Comparison of ENCODE assay signal across 20 cellular contexts in genomic region chr3:112384769-112385168, GRCh38. TPM values are rescaled to one million over a fixed set of nuclear protein-coding genes. Genes with fewer than 3 reads are reported as not detected.
A peak's percentile ranks its signal among the peaks of the same experiment; 100 is the strongest.
DNase-seq lines count a peak whose midpoint lies in the region; ATAC-seq, FAIRE-seq and TF ChIP-seq lines count a peak whose summit lies in the region.
"Had no signal": no experiment of that assay in that cellular context is flagged by ENCODE, and none has a peak within 500 bp of the region (broad histone marks: within the 10 kb centered on the region; RNA-seq: fewer than 3 reads in every experiment).

No MANE protein-coding gene starts in this region.

- no peak overlapping the region for H4K91ac ChIP-seq in H1 (replicated peaks; ENCODE audit: insufficient read length, low read length)

- no peaks in the 10 kb centered on the region for H3K27me3 Mint-ChIP-seq in activated T-helper 1 cell treated with anti-CD3 and anti-CD28 coated beads, Interleukin-12 subunit alpha, Interleukin-12 subunit beta, Interleukin-2, Interleukin-4 antibody, amounts not matched to agents 30 ng/mL and 10 ng/mL and 1 ng/mL, durations not matched to agents 14 hours and 24 hours and 36 hours (ENCODE audit: insufficient read depth)
- H3K27me3 Mint-ChIP-seq in CD8-positive, alpha-beta memory T cell = peaks cover 0 to 3% of the 10 kb centered on the region in 2 donors
- H3K27me3 Mint-ChIP-seq: B cell; CD4-positive, alpha-beta T cell had no signal

- H3K4me2 ChIP-seq in H1 (ENCODE audit: insufficient read depth in 1 of 2, low read depth in 2 of 2, low read length in 2 of 2) (no peak overlapping the region), smooth muscle cell (no peak overlapping the region)

- H3K9ac ChIP-seq in H1 (replicated peaks in 1 of 4; ENCODE audit: extremely low read depth in 1 of 4, low read depth in 3 of 4, low read length in 3 of 4) (no peak overlapping the region), smooth muscle cell (ENCODE audit: low read depth) (no peak overlapping the region), kidney (ENCODE audit: low read length in 2 of 2) (no peak overlapping the region)

- TF ChIP-seq RAD21 in H1 (IDR thresholded peaks at IDR 0.05 in 1 of 2, conservative IDR thresholded peaks at IDR 0.05 in 1 of 2; ENCODE audit: low read depth in 2 of 2, low read length in 2 of 2) = no peak

- no peak overlapping the region for H4K8ac ChIP-seq in H1 (ENCODE audit: extremely low read depth, insufficient read depth, low read length)

- no peak for DNase-seq in activated naive CD4-positive, alpha-beta T cell treated with anti-CD3 and anti-CD28 coated beads, Interleukin-2, amount 50 U/mL, for 72 hours (ENCODE audit: low spot score in 2 of 2)
- DNase-seq in activated naive CD4-positive, alpha-beta T cell treated with anti-CD3 and anti-CD28 coated beads, Interleukin-2, amount 50 U/mL, for 16 hours = no peak
- DNase-seq in activated T-helper 1 cell treated with anti-CD3 and anti-CD28 coated beads, Interleukin-12 subunit alpha, Interleukin-12 subunit beta, Interleukin-2, Interleukin-4 antibody, amounts not matched to agents 30 ng/mL and 10 ng/mL and 1 ng/mL, durations not matched to agents 14 hours and 24 hours and 36 hours (ENCODE audit: low spot score) = no peak
- no peak for DNase-seq in H1 (ENCODE audit: low read depth in 1 of 2, low spot score in 2 of 2)
- no peak for DNase-seq in smooth muscle cell (lab: John Stamatoyannopoulos, UW; ENCODE audit: unreplicated experiment)
- no peak for DNase-seq in CD8-positive, alpha-beta memory T cell
- no peak for DNase-seq in kidney
- DNase-seq in NCI-H1105 (lab: John Stamatoyannopoulos, UW) = no peak
- DNase-seq: Calu3; CD4-positive, alpha-beta T cell; DMS79; NCI-H187; NCI-H226; NCI-H524 treated with DMSO at 0.1 percent for 48 hours; SHP77 had no signal

- H3K4me1 Mint-ChIP-seq in activated T-helper 1 cell treated with anti-CD3 and anti-CD28 coated beads, Interleukin-12 subunit alpha, Interleukin-12 subunit beta, Interleukin-2, Interleukin-4 antibody, amounts not matched to agents 30 ng/mL and 10 ng/mL and 1 ng/mL, durations not matched to agents 14 hours and 24 hours and 36 hours (ENCODE audit: low read depth) = peaks cover 42% of the 10 kb centered on the region
- H3K4me1 Mint-ChIP-seq in CD8-positive, alpha-beta memory T cell = peaks cover 0 to 3% (median 0%) of the 10 kb centered on the region in 3 donors

- no peaks in the 10 kb centered on the region for H4K20me1 ChIP-seq in H1 (replicated peaks in 1 of 2; ENCODE audit: control insufficient read depth in 1 of 2, insufficient read depth in 2 of 2, low read length in 2 of 2)
- no peaks in the 10 kb centered on the region for H4K20me1 ChIP-seq in smooth muscle cell (ENCODE audit: low read depth)

- TF ChIP-seq POLR2A in H1 (IDR thresholded peaks at IDR 0.05; ENCODE audit: control extremely low read depth in 1 of 2, low read depth in 2 of 2, low read length in 2 of 2) = no peak

- H3K23ac ChIP-seq in H1 (ENCODE audit: insufficient read length) = no peak overlapping the region

- no peak overlapping the region for H3K56ac ChIP-seq in H1 (replicated peaks; ENCODE audit: insufficient read length, low read depth, low read length)

- no peak overlapping the region for H2BK120ac ChIP-seq in H1 (replicated peaks; ENCODE audit: low read depth, low read length)

- H3K79me2 ChIP-seq in H1 (ENCODE audit: control insufficient read depth in 1 of 2, insufficient read depth in 2 of 2, low read length in 2 of 2) (no peaks in the 10 kb centered on the region), smooth muscle cell (ENCODE audit: low read depth) (no peaks in the 10 kb centered on the region)

- H2AFZ ChIP-seq in H1 (ENCODE audit: low read length) = peak overlapping the region; percentile 49; the same call in 1 of the 2 replicates
- H2AFZ ChIP-seq in smooth muscle cell (ENCODE audit: low read depth) = peak overlapping the region; percentile 31

- CTCF ChIA-PET in H1 (lab: Charles Lee; ENCODE audit: partially characterized antibody) = interaction anchor here (0.6 to 1.1 kb wide), 2 partner anchors 10 to 488 kb away, joined by 4 read pairs; no protein-coding TSS in a partner anchor
- CTCF ChIA-PET in CD8-positive, alpha-beta memory T cell (lab: Charles Lee) = no interaction called here

- H2BK12ac ChIP-seq in H1 (ENCODE audit: low read depth, low read length) = 0 out of 2 replicates have a peak overlapping the region, but pooled peaks have one; percentile 18

- intact Hi-C loops in activated T-helper 1 cell treated with anti-CD3 and anti-CD28 coated beads, Interleukin-12 subunit alpha, Interleukin-12 subunit beta, Interleukin-2, Interleukin-4 antibody, amounts not matched to agents 30 ng/mL and 10 ng/mL and 1 ng/mL, durations not matched to agents 14 hours and 24 hours and 36 hours (cut with micrococcal nuclease) = loop anchor here (1.0 to 10.0 kb wide), 3 partner anchors 18 to 290 kb away; no protein-coding TSS in a partner anchor
- intact Hi-C loops in kidney (cut with DNase I) = no loop called here

- H2BK15ac ChIP-seq in H1 (ENCODE audit: low read length) = peak overlapping the region; percentile 61; the same call in 1 of the 2 replicates

- POLR2A ChIA-PET in H1 (lab: Charles Lee; ENCODE audit: partially characterized antibody) = no interaction called here
- POLR2A ChIA-PET in CD8-positive, alpha-beta memory T cell (lab: Charles Lee) = no interaction called here

- H3K27me3 ChIP-seq in H1 (replicated peaks in 1 of 4; ENCODE audit: control insufficient read depth in 3 of 4, extremely low read depth in 1 of 4, insufficient read depth in 3 of 4, low read length in 3 of 4) = no peaks in the 10 kb centered on the region
- no peaks in the 10 kb centered on the region for H3K27me3 ChIP-seq in smooth muscle cell (ENCODE audit: low read depth)
- no peaks in the 10 kb centered on the region for H3K27me3 ChIP-seq in CD8-positive, alpha-beta memory T cell (ENCODE audit: insufficient read depth, low read length, poor library complexity, severe bottlenecking)

- no peak overlapping the region for H3K27ac Mint-ChIP-seq in activated naive CD4-positive, alpha-beta T cell treated with anti-CD3 and anti-CD28 coated beads, Interleukin-2, amount 50 U/mL, for 72 hours
- peak overlapping the region; percentile 11 for H3K27ac Mint-ChIP-seq in activated T-helper 1 cell treated with anti-CD3 and anti-CD28 coated beads, Interleukin-12 subunit alpha, Interleukin-12 subunit beta, Interleukin-2, Interleukin-4 antibody, amounts not matched to agents 30 ng/mL and 10 ng/mL and 1 ng/mL, durations not matched to agents 14 hours and 24 hours and 36 hours
- no peak overlapping the region for H3K27ac Mint-ChIP-seq in CD8-positive, alpha-beta memory T cell
- H3K27ac Mint-ChIP-seq: B cell; CD4-positive, alpha-beta T cell had no signal

- no peak overlapping the region for H3K4ac ChIP-seq in H1 (replicated peaks; ENCODE audit: insufficient read length, low read depth, low read length)

- H3K4me3 ChIP-seq in H1 (ENCODE audit: extremely low read depth in 1 of 4, insufficient read depth in 2 of 4, low read depth in 3 of 4, low read length in 4 of 4) = no peak overlapping the region
- H3K4me3 ChIP-seq in smooth muscle cell = no peak overlapping the region
- no peak overlapping the region for H3K4me3 ChIP-seq in CD8-positive, alpha-beta memory T cell (ENCODE audit: low read length)
- no peak overlapping the region for H3K4me3 ChIP-seq in kidney (ENCODE audit: low read length in 2 of 2)
- H3K4me3 ChIP-seq: HAP-1 had no signal

- H3K4me1 ChIP-seq in H1 (replicated peaks in 1 of 4; ENCODE audit: control insufficient read depth in 3 of 4, insufficient read depth in 4 of 4, low read length in 3 of 4) = peaks cover 0 to 5% (median 0%) of the 10 kb centered on the region in 4 experiments; a peak in 3 of 7 replicates
- H3K4me1 ChIP-seq in smooth muscle cell (ENCODE audit: low read depth) = no peaks in the 10 kb centered on the region
- H3K4me1 ChIP-seq in CD8-positive, alpha-beta memory T cell (ENCODE audit: insufficient read depth, low read length) = no peaks in the 10 kb centered on the region
- no peaks in the 10 kb centered on the region for H3K4me1 ChIP-seq in kidney (ENCODE audit: control insufficient read depth in 1 of 2, insufficient read depth in 1 of 2, low read depth in 1 of 2, low read length in 2 of 2)
- H3K4me1 ChIP-seq: HAP-1 had no signal

- H3K36me3 Mint-ChIP-seq in activated naive CD4-positive, alpha-beta T cell treated with anti-CD3 and anti-CD28 coated beads, Interleukin-2, amount 50 U/mL, for 72 hours = peaks cover 0 to 7% of the 10 kb centered on the region in 2 donors
- peaks cover 3% of the 10 kb centered on the region for H3K36me3 Mint-ChIP-seq in activated T-helper 1 cell treated with anti-CD3 and anti-CD28 coated beads, Interleukin-12 subunit alpha, Interleukin-12 subunit beta, Interleukin-2, Interleukin-4 antibody, amounts not matched to agents 30 ng/mL and 10 ng/mL and 1 ng/mL, durations not matched to agents 14 hours and 24 hours and 36 hours (ENCODE audit: low read depth)
- peaks cover 0 to 6% (median 2%) of the 10 kb centered on the region in 3 donors for H3K36me3 Mint-ChIP-seq in CD8-positive, alpha-beta memory T cell

- H3K27ac ChIP-seq in H1 (ENCODE audit: low read depth, low read length) = no peak overlapping the region
- H3K27ac ChIP-seq in smooth muscle cell (ENCODE audit: low read depth) = no peak overlapping the region
- no peak overlapping the region for H3K27ac ChIP-seq in CD8-positive, alpha-beta memory T cell (ENCODE audit: low read depth, low read length)
- H3K27ac ChIP-seq in kidney (ENCODE audit: low read depth in 2 of 2, low read length in 2 of 2) = no peak overlapping the region
- H3K27ac ChIP-seq: HL-60 had no signal

- no peaks in the 10 kb centered on the region for H3K23me2 ChIP-seq in H1 (ENCODE audit: low read depth, low read length)

- H3K9me3 Mint-ChIP-seq in activated naive CD4-positive, alpha-beta T cell treated with anti-CD3 and anti-CD28 coated beads, Interleukin-2, amount 50 U/mL, for 72 hours = peaks cover 0 to 6% of the 10 kb centered on the region in 2 donors
- H3K9me3 Mint-ChIP-seq in activated T-helper 1 cell treated with anti-CD3 and anti-CD28 coated beads, Interleukin-12 subunit alpha, Interleukin-12 subunit beta, Interleukin-2, Interleukin-4 antibody, amounts not matched to agents 30 ng/mL and 10 ng/mL and 1 ng/mL, durations not matched to agents 14 hours and 24 hours and 36 hours = peaks cover 4% of the 10 kb centered on the region
- H3K9me3 Mint-ChIP-seq in CD8-positive, alpha-beta memory T cell = peaks cover 0 to 2% (median 0%) of the 10 kb centered on the region in 5 donors

- no peak overlapping the region for H3K18ac ChIP-seq in H1 (ENCODE audit: extremely low read depth, low read length)

- H3K9me3 ChIP-seq in H1 (ENCODE audit: insufficient read depth in 2 of 2, low read depth in 1 of 2, low read length in 1 of 2) = no peaks in the 10 kb centered on the region
- H3K9me3 ChIP-seq in smooth muscle cell (replicated peaks; ENCODE audit: low read depth) = no peaks in the 10 kb centered on the region
- no peaks in the 10 kb centered on the region for H3K9me3 ChIP-seq in CD8-positive, alpha-beta memory T cell (ENCODE audit: low read length)
- no peaks in the 10 kb centered on the region for H3K9me3 ChIP-seq in kidney (ENCODE audit: control insufficient read depth in 1 of 2, low read length in 2 of 2)
- H3K9me3 ChIP-seq: HAP-1 had no signal

- no peak for TF ChIP-seq CTCF in H1 (IDR thresholded peaks at IDR 0.05; ENCODE audit: control extremely low read depth in 1 of 3, insufficient read depth in 1 of 3, low read depth in 1 of 3, low read length in 3 of 3)
- TF ChIP-seq CTCF in smooth muscle cell (IDR thresholded peaks at IDR 0.05; ENCODE audit: borderline replicate concordance, insufficient read depth, poor library complexity, severe bottlenecking) = no peak
- no peak for TF ChIP-seq CTCF in kidney (IDR thresholded peaks at IDR 0.05; ENCODE audit: borderline replicate concordance, extremely low read depth, insufficient read depth)

- no peak overlapping the region for H3K14ac ChIP-seq in H1 (ENCODE audit: insufficient read length)

- ATAC-seq in activated naive CD4-positive, alpha-beta T cell treated with anti-CD3 and anti-CD28 coated beads, Interleukin-2, amount 50 U/mL, for 72 hours = peak; percentile 67 to 70

- no peak for FAIRE-seq in H1 (lab: Jason Lieb, UNC)
- FAIRE-seq in kidney (lab: Jason Lieb, UNC) = no peak
- FAIRE-seq: HTR-8/SVneo, RCC 7860 had no signal

- H3K79me1 ChIP-seq in H1 (ENCODE audit: low read depth, low read length) = no peaks in the 10 kb centered on the region

- H3K36me3 ChIP-seq in H1 (ENCODE audit: control insufficient read depth in 2 of 4, insufficient read depth in 4 of 4, low read length in 3 of 4) (no peaks in the 10 kb centered on the region), smooth muscle cell (ENCODE audit: low read depth) (no peaks in the 10 kb centered on the region), kidney (ENCODE audit: control insufficient read depth in 1 of 2, insufficient read depth in 2 of 2, low read length in 2 of 2) (no peaks in the 10 kb centered on the region)
- no peaks in the 10 kb centered on the region for H3K36me3 ChIP-seq in CD8-positive, alpha-beta memory T cell (ENCODE audit: insufficient read depth, low read length)
- H3K36me3 ChIP-seq: HAP-1 had no signal

- no peak overlapping the region for H4K5ac ChIP-seq in H1 (ENCODE audit: insufficient read length, low read depth, low read length)

- no peak overlapping the region for H3K4me3 Mint-ChIP-seq in activated T-helper 1 cell treated with anti-CD3 and anti-CD28 coated beads, Interleukin-12 subunit alpha, Interleukin-12 subunit beta, Interleukin-2, Interleukin-4 antibody, amounts not matched to agents 30 ng/mL and 10 ng/mL and 1 ng/mL, durations not matched to agents 14 hours and 24 hours and 36 hours
- H3K4me3 Mint-ChIP-seq in CD8-positive, alpha-beta memory T cell = no peak overlapping the region
- H3K4me3 Mint-ChIP-seq: B cell; CD4-positive, alpha-beta T cell had no signal

- H3F3A ChIP-seq in smooth muscle cell (ENCODE audit: low read depth) = peaks cover 5% of the 10 kb centered on the region

- H2BK20ac ChIP-seq in H1 (ENCODE audit: low read length) = 0 out of 2 replicates have a peak overlapping the region, but pooled peaks have one; percentile 62

- TF ChIP-seq EP300 in H1 (IDR thresholded peaks at IDR 0.05; ENCODE audit: borderline replicate concordance in 1 of 2, low read depth in 2 of 2, low read length in 2 of 2) = no peak

- no peak overlapping the region for H2AK5ac ChIP-seq in H1 (ENCODE audit: low read depth, low read length)

- peak overlapping the region; percentile 28; the same call in 1 of the 2 replicates for H2BK5ac ChIP-seq in H1 (ENCODE audit: low read depth, low read length)

RNA-seq across cellular contexts. Expression of gene CD200, which starts 51.8 kb away (rescaled TPM):
- total RNA-seq in activated naive CD4-positive, alpha-beta T cell treated with anti-CD3 and anti-CD28 coated beads, Interleukin-2, amount 50 U/mL, for 72 hours = 10 to 100 TPM; 34.5 to 63.3 TPM
- total RNA-seq in activated T-helper 1 cell treated with anti-CD3 and anti-CD28 coated beads, Interleukin-12 subunit alpha, Interleukin-12 subunit beta, Interleukin-2, Interleukin-4 antibody, amounts not matched to agents 30 ng/mL and 10 ng/mL and 1 ng/mL, durations not matched to agents 14 hours and 24 hours and 36 hours = 141 TPM in 2 replicates
- total RNA-seq in H1 (2021; fragmentation: NEBNext Ultra II Directional; extraction: Animal tissue kit (Norgen Biotek cat#: 25700)) = 50.2 and 51.9 TPM in 2 replicates
- polyA plus RNA-seq in H1 (2011; rRNA removed) (25.0 and 45.8 TPM in 2 replicates), smooth muscle cell (9.3 and 12.4 TPM in 2 replicates), kidney (ENCODE audit: insufficient read depth, low read depth, low replicate concordance) (8.5 TPM)
- 39.3 TPM for polyA plus RNA-seq in H1 (2011; cell fraction: cytosol; rRNA removed)
- polyA plus RNA-seq in H1 (2011; cell fraction: nucleus; rRNA removed) = 24.9 TPM
- 46.2 to 51.4 TPM (median 49.5 TPM) in 4 replicates for polyA plus RNA-seq in H1 (2012, experiment 1 of 2)
- polyA plus RNA-seq in H1 (2012, experiment 2 of 2) = 7.0 TPM
- 104 TPM for polyA plus RNA-seq in H1 (2013, experiment 1 of 2)
- 109 TPM for polyA plus RNA-seq in H1 (2013, experiment 2 of 2)
- 41.9 and 57.4 TPM in 2 replicates for polyA minus RNA-seq in H1 (2011; rRNA and poly(A)+ RNA removed)
- 19.0 TPM for polyA minus RNA-seq in H1 (2011; cell fraction: cytosol; rRNA and poly(A)+ RNA removed)
- polyA minus RNA-seq in H1 (2011; cell fraction: nucleus; rRNA and poly(A)+ RNA removed) = 38.7 TPM
- total RNA-seq in smooth muscle cell (7.8 and 10.0 TPM in 2 replicates), kidney (16.8 TPM)
- 10 to 100 TPM; 17.9 to 18.3 TPM for total RNA-seq in CD8-positive, alpha-beta memory T cell
- 1.7 TPM for polyA plus RNA-seq in CD8-positive, alpha-beta memory T cell
- total RNA-seq: Calu3 had no signal
